In genomic region chr2:105383456-105383855, GRCh38 we compare ENCODE assay signal across 21 cellular contexts. TPM values are rescaled to one million over a fixed set of nuclear protein-coding genes. Genes with fewer than 3 reads are reported as not detected.
DNase-seq lines count a peak whose midpoint lies in the region; ATAC-seq and TF ChIP-seq lines count a peak whose summit lies in the region.
"Had no signal": no experiment of that assay in that cellular context is flagged by ENCODE, and none has a peak within 500 bp of the region (broad histone marks: within the 10 kb centered on the region; RNA-seq: fewer than 3 reads in every experiment).

No MANE protein-coding gene starts in this region.

- in situ Hi-C loops in brain microvascular endothelial cell (cut with HindIII; ENCODE audit: low pct_ligation_motif_present, low sequenced_read_pairs) = no loop called here

- H3K9me3 Mint-ChIP-seq in nephron = no peaks in the 10 kb centered on the region
- no peaks in the 10 kb centered on the region for H3K9me3 Mint-ChIP-seq in stimulated activated memory B cell treated with anti-CD40 and anti-IgM and Interleukin-4, amounts not matched to agents 10 μg/mL and 1 μg/mL and 100 μg/mL, for 72 hours
- H3K9me3 Mint-ChIP-seq: activated CD4-positive, alpha-beta T cell treated with anti-CD3 and anti-CD28 coated beads, Interleukin-2, amount 10 ng/mL, durations not matched to agents 24 days and 14 days; activated naive CD8-positive, alpha-beta T cell treated with anti-CD3 and anti-CD28 coated beads for 36 hours; CD4-positive, alpha-beta T cell; effector memory CD8-positive, alpha-beta T cell; natural killer cell treated with Interleukin-12 subunit alpha and Interleukin-12 subunit beta and Interleukin-15 and Interleukin-18, amount 100 ng/mL, for 72 hours; T-helper 1 cell treated with Interleukin-12 subunit alpha and Interleukin-12 subunit beta and Interleukin-4 antibody, amounts not matched to agents 30 μg/mL and 1 μg/mL, for 36 hours had no signal

- H3K4me1 Mint-ChIP-seq in nephron = peaks cover 56% of the 10 kb centered on the region
- no peaks in the 10 kb centered on the region for H3K4me1 Mint-ChIP-seq in stimulated activated memory B cell treated with anti-CD40 and anti-IgM and Interleukin-4, amounts not matched to agents 10 μg/mL and 1 μg/mL and 100 μg/mL, for 72 hours

- peaks cover 3% of the 10 kb centered on the region for H3K27me3 Mint-ChIP-seq in nephron (ENCODE audit: low read depth)
- H3K27me3 Mint-ChIP-seq in stimulated activated memory B cell treated with anti-CD40 and anti-IgM and Interleukin-4, amounts not matched to agents 10 μg/mL and 1 μg/mL and 100 μg/mL, for 72 hours = no peaks in the 10 kb centered on the region
- H3K27me3 Mint-ChIP-seq: activated CD4-positive, alpha-beta T cell treated with anti-CD3 and anti-CD28 coated beads, Interleukin-2, amount 10 ng/mL, durations not matched to agents 24 days and 14 days; activated naive CD8-positive, alpha-beta T cell treated with anti-CD3 and anti-CD28 coated beads for 36 hours; CD4-positive, alpha-beta T cell had no signal

- TF ChIP-seq POLR2A in vagina (IDR thresholded peaks at IDR 0.05) = no peak

- no peak overlapping the region for H3K4me3 ChIP-seq in brain microvascular endothelial cell (ENCODE audit: low read depth, low read length)
- no peak overlapping the region for H3K4me3 ChIP-seq in vagina
- no peak overlapping the region for H3K4me3 ChIP-seq in dorsolateral prefrontal cortex
- H3K4me3 ChIP-seq: HAP-1, lower lobe of right lung, Peyer's patch, right lobe of liver had no signal

- intact Hi-C loops in vagina (cut with DNase I) = no loop called here
- intact Hi-C loops in dorsolateral prefrontal cortex (cut with DNase I) = no loop called here

- TF ChIP-seq CTCF in brain microvascular endothelial cell (IDR thresholded peaks at IDR 0.05; ENCODE audit: low read depth, low read length, missing control alignments) = no peak
- TF ChIP-seq CTCF in nephron (IDR thresholded peaks at IDR 0.05; ENCODE audit: unreplicated experiment in 3 of 3) = no peak
- TF ChIP-seq CTCF in vagina (IDR thresholded peaks at IDR 0.05) = no peak
- TF ChIP-seq CTCF in dorsolateral prefrontal cortex (IDR thresholded peaks at IDR 0.05 in 54 of 56, conservative IDR thresholded peaks at IDR 0.05 in 2 of 56; ENCODE audit: low read depth in 1 of 56, partially characterized antibody in 56 of 56) = no peak

- no peaks in the 10 kb centered on the region for H3K9me3 ChIP-seq in vagina
- H3K9me3 ChIP-seq: HAP-1, lower lobe of right lung, Peyer's patch, right lobe of liver had no signal

- peak overlapping the region in 2 of 3 experiments; percentile 31 to 37 for H3K4me3 Mint-ChIP-seq in nephron
- no peak overlapping the region for H3K4me3 Mint-ChIP-seq in stimulated activated memory B cell treated with anti-CD40 and anti-IgM and Interleukin-4, amounts not matched to agents 10 μg/mL and 1 μg/mL and 100 μg/mL, for 72 hours
- H3K4me3 Mint-ChIP-seq: activated CD4-positive, alpha-beta T cell treated with anti-CD3 and anti-CD28 coated beads, Interleukin-2, amount 10 ng/mL, durations not matched to agents 24 days and 14 days; activated naive CD8-positive, alpha-beta T cell treated with anti-CD3 and anti-CD28 coated beads for 36 hours; CD4-positive, alpha-beta T cell; effector memory CD8-positive, alpha-beta T cell; natural killer cell treated with Interleukin-12 subunit alpha and Interleukin-12 subunit beta and Interleukin-15 and Interleukin-18, amount 100 ng/mL, for 72 hours; T-helper 1 cell treated with Interleukin-12 subunit alpha and Interleukin-12 subunit beta and Interleukin-4 antibody, amounts not matched to agents 30 μg/mL and 1 μg/mL, for 36 hours had no signal

- H3K4me1 ChIP-seq in vagina = peaks cover 30% of the 10 kb centered on the region
- H3K4me1 ChIP-seq: HAP-1, right lobe of liver had no signal

- H3K27ac Mint-ChIP-seq in nephron = peak overlapping the region; percentile 86 to 95 (median 89)
- no peak overlapping the region for H3K27ac Mint-ChIP-seq in stimulated activated memory B cell treated with anti-CD40 and anti-IgM and Interleukin-4, amounts not matched to agents 10 μg/mL and 1 μg/mL and 100 μg/mL, for 72 hours
- H3K27ac Mint-ChIP-seq: activated CD4-positive, alpha-beta T cell treated with anti-CD3 and anti-CD28 coated beads, Interleukin-2, amount 10 ng/mL, durations not matched to agents 24 days and 14 days; activated naive CD8-positive, alpha-beta T cell treated with anti-CD3 and anti-CD28 coated beads for 36 hours; CD4-positive, alpha-beta T cell; effector memory CD8-positive, alpha-beta T cell; natural killer cell treated with Interleukin-12 subunit alpha and Interleukin-12 subunit beta and Interleukin-15 and Interleukin-18, amount 100 ng/mL, for 72 hours; T-helper 1 cell treated with Interleukin-12 subunit alpha and Interleukin-12 subunit beta and Interleukin-4 antibody, amounts not matched to agents 30 μg/mL and 1 μg/mL, for 36 hours had no signal

- peak overlapping the region; percentile 5 for H3K27ac ChIP-seq in brain microvascular endothelial cell
- peak overlapping the region; percentile 22 for H3K27ac ChIP-seq in vagina
- H3K27ac ChIP-seq in dorsolateral prefrontal cortex = no peak overlapping the region
- H3K27ac ChIP-seq: lower lobe of right lung, right lobe of liver had no signal

- no peak for ATAC-seq in HG03175 (IDR thresholded peaks at IDR 0.05; ENCODE audit: unreplicated experiment)
- no peak for ATAC-seq in stimulated activated memory B cell treated with anti-CD40 and anti-IgM and Interleukin-4, amounts not matched to agents 10 μg/mL and 1 μg/mL and 100 μg/mL, for 72 hours
- ATAC-seq: effector memory CD8-positive, alpha-beta T cell; lower lobe of right lung; natural killer cell treated with Interleukin-12 subunit alpha and Interleukin-12 subunit beta and Interleukin-15 and Interleukin-18, amount 100 ng/mL, for 72 hours; right lobe of liver had no signal

- H3K36me3 ChIP-seq in brain microvascular endothelial cell (replicated peaks) (peaks cover 89% of the 10 kb centered on the region), vagina (peaks cover 4 to 14% of the 10 kb centered on the region in 2 donors)
- H3K36me3 ChIP-seq: lower lobe of right lung had no signal

- no peaks in the 10 kb centered on the region for H3K27me3 ChIP-seq in brain microvascular endothelial cell (replicated peaks)
- H3K27me3 ChIP-seq in vagina = no peaks in the 10 kb centered on the region
- no peaks in the 10 kb centered on the region for H3K27me3 ChIP-seq in dorsolateral prefrontal cortex
- H3K27me3 ChIP-seq: Peyer's patch, right lobe of liver had no signal

- peaks cover 45% of the 10 kb centered on the region for H3K36me3 Mint-ChIP-seq in nephron (ENCODE audit: low read depth)
- no peaks in the 10 kb centered on the region for H3K36me3 Mint-ChIP-seq in stimulated activated memory B cell treated with anti-CD40 and anti-IgM and Interleukin-4, amounts not matched to agents 10 μg/mL and 1 μg/mL and 100 μg/mL, for 72 hours
- H3K36me3 Mint-ChIP-seq: activated naive CD8-positive, alpha-beta T cell treated with anti-CD3 and anti-CD28 coated beads for 36 hours; natural killer cell treated with Interleukin-12 subunit alpha and Interleukin-12 subunit beta and Interleukin-15 and Interleukin-18, amount 100 ng/mL, for 72 hours had no signal

- DNase-seq in NOMO-1 (lab: John Stamatoyannopoulos, UW; ENCODE audit: unreplicated experiment in 2 of 2) = peak; percentile 42 to 66
- no peak for DNase-seq in brain microvascular endothelial cell
- no peak for DNase-seq in vagina (ENCODE audit: extremely low spot score in 2 of 2)
- no peak for DNase-seq in dorsolateral prefrontal cortex
- DNase-seq: activated CD4-positive, alpha-beta T cell treated with anti-CD3 and anti-CD28 coated beads, Interleukin-2, amount 10 ng/mL, durations not matched to agents 24 days and 14 days; activated naive CD8-positive, alpha-beta T cell treated with anti-CD3 and anti-CD28 coated beads for 36 hours; caudate nucleus; CD4-positive, alpha-beta T cell; effector memory CD8-positive, alpha-beta T cell; KG1; lower lobe of right lung; NCI-H1436 treated with DMSO at 0.1 percent for 48 hours; Peyer's patch; right lobe of liver; stimulated activated CD4-positive, alpha-beta T cell treated with anti-CD3 and anti-CD28 coated beads, Interleukin-4, amount 100 ng/mL, for 1 hour had no signal

RNA-seq across cellular contexts. Expression of gene FHL2, which starts 15.4 kb away (rescaled TPM):
- total RNA-seq in vagina (62.1 TPM), dorsolateral prefrontal cortex (10 to 100 TPM in 119 of 120 experiments, 1 to 10 TPM in 1; 9.0 to 49.5 (median 29.1) TPM)

RNA-seq across cellular contexts. Expression of gene C2orf49, which starts 46.1 kb away (rescaled TPM):
- total RNA-seq in vagina (14.0 TPM), dorsolateral prefrontal cortex (10 to 100 TPM; 15.9 to 35.0 (median 24.8) TPM)

RNA-seq across cellular contexts. Expression of gene TGFBRAP1, which starts 53.9 kb away (rescaled TPM):
- total RNA-seq in vagina (20.1 TPM), dorsolateral prefrontal cortex (10 to 100 TPM; 18.8 to 31.2 (median 24.9) TPM)

Comparison
In these comparisons a context has a peak if more than half of its experiments do, and no peak if none do; other contexts are left out.
1. DNase-seq: peak in NOMO-1 (2 of 2); none in brain microvascular endothelial cell (single experiment), vagina (0 of 2) and dorsolateral prefrontal cortex (0 of 10).
2. H3K27ac ChIP-seq: peak in brain microvascular endothelial cell (single experiment) and vagina (single experiment); none in dorsolateral prefrontal cortex (0 of 59).